19 cellular contexts compared by ENCODE assay signal in the genomic region with DNA sequence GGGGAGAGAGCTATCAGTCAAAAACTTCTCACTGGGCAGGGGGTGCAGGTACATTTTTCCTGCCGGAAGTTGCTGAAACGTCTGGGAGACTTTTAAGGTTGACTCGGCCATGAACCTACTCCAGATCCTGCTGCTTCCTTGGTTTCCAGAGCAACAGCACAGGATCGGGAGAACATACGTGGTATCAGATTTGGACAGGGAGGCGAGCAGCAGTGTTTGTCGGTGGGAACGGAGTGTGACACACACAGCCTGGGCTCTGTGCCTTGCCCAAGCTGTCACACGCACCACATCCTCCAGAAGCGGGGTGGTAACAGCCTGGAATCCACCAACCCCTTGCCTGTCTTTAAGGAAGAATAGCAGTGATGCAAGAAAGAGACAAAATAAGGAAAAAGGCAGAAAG.
DNase-seq lines count a peak whose midpoint lies in the region; ATAC-seq and TF ChIP-seq lines count a peak whose summit lies in the region.
"Had no signal": no experiment of that assay in that cellular context is flagged by ENCODE, and none has a peak within 500 bp of the region (broad histone marks: within the 10 kb centered on the region; RNA-seq: fewer than 3 reads in every experiment).

No MANE protein-coding gene starts in this region.

- peak; percentile 80 for ATAC-seq in left ventricle myocardium superior
- no peak for ATAC-seq in stimulated activated naive CD8-positive, alpha-beta T cell treated with anti-CD3 and anti-CD28 coated beads, Interleukin-15, amount 100 ng/mL, for 72 hours
- ATAC-seq: K562 had no signal

- H3K4me1 ChIP-seq in stomach: peaks cover 8 to 42% (median 20%) of the 10 kb centered on the region in 4 donors

- no peak overlapping the region for H3K4me3 ChIP-seq in stomach
- H3K4me3 ChIP-seq: HAP-1, K562 had no signal

- H3K27me3 Mint-ChIP-seq in stimulated activated naive CD8-positive, alpha-beta T cell treated with anti-CD3 and anti-CD28 coated beads, Interleukin-15, amount 100 ng/mL, for 72 hours: peaks cover 41% of the 10 kb centered on the region

- no peak for TF ChIP-seq CTCF in stomach (IDR thresholded peaks at IDR 0.05)

- no peaks in the 10 kb centered on the region for H3K9me3 Mint-ChIP-seq in stimulated activated naive CD8-positive, alpha-beta T cell treated with anti-CD3 and anti-CD28 coated beads, Interleukin-15, amount 100 ng/mL, for 72 hours
- H3K9me3 Mint-ChIP-seq: CD4-positive, alpha-beta T cell had no signal

- H3K4me1 Mint-ChIP-seq in stimulated activated naive CD8-positive, alpha-beta T cell treated with anti-CD3 and anti-CD28 coated beads, Interleukin-15, amount 100 ng/mL, for 72 hours: no peaks in the 10 kb centered on the region

- no peak for TF ChIP-seq POLR2A in stomach (IDR thresholded peaks at IDR 0.05)

- no peaks in the 10 kb centered on the region for H3K27me3 ChIP-seq in stomach

- H3K27ac Mint-ChIP-seq in stimulated activated naive CD8-positive, alpha-beta T cell treated with anti-CD3 and anti-CD28 coated beads, Interleukin-15, amount 100 ng/mL, for 72 hours: no peak overlapping the region
- H3K27ac Mint-ChIP-seq: CD4-positive, alpha-beta T cell had no signal

- no peak overlapping the region for H3K4me3 Mint-ChIP-seq in stimulated activated naive CD8-positive, alpha-beta T cell treated with anti-CD3 and anti-CD28 coated beads, Interleukin-15, amount 100 ng/mL, for 72 hours
- H3K4me3 Mint-ChIP-seq: CD4-positive, alpha-beta T cell had no signal

- WGBS in stomach, 5 donors: 41 to 81% (median 57%) methylated on average over 10 of the region's 10 CpGs

- H3K36me3 ChIP-seq in stomach: no peaks in the 10 kb centered on the region
- H3K36me3 ChIP-seq: HAP-1 had no signal

- peak overlapping the region in 1 of 5 donors; percentile 20 for H3K27ac ChIP-seq in stomach

- DNase-seq in AG08395 (ENCODE audit: low spot score) (peak; percentile 29), cerebellar cortex (ENCODE audit: low spot score) (peak; percentile 43), left ventricle myocardium superior (peak; percentile 47), stomach (peak; percentile 42), GF-D8 (lab: John Stamatoyannopoulos, UW) (no peak), HuH-7.5 (ENCODE audit: low spot score) (no peak), COLO668 (lab: John Stamatoyannopoulos, UW; ENCODE audit: unreplicated experiment) (no peak)
- no peak for DNase-seq in stimulated activated naive CD8-positive, alpha-beta T cell treated with anti-CD3 and anti-CD28 coated beads, Interleukin-15, amount 100 ng/mL, for 72 hours
- DNase-seq: AML-193; CD4-positive, alpha-beta T cell; DMS79; NCI-H146; NCI-H2081 treated with DMSO at 0.1 percent for 48 hours; NCI-H2227 treated with DMSO at 0.1 percent for 48 hours; NCI-H526; OCI-M1; RPMI8226 had no signal

- intact Hi-C loops in left ventricle myocardium superior (cut with micrococcal nuclease): no loop called here
- intact Hi-C loops in stomach (cut with DNase I; ENCODE audit: low total_unique reads): no loop called here

- H3K9me3 ChIP-seq in stomach: no peaks in the 10 kb centered on the region
- H3K9me3 ChIP-seq: HAP-1 had no signal

- TF ChIP-seq EP300 in stomach (IDR thresholded peaks at IDR 0.05): no peak

Comparison
In these comparisons a context has a peak if more than half of its experiments do, and no peak if none do; other contexts are left out.
1. DNase-seq: peak in AG08395 (single experiment), cerebellar cortex (single experiment), left ventricle myocardium superior (single experiment) and stomach (single experiment); none in stimulated activated naive CD8-positive, alpha-beta T cell treated with anti-CD3 and anti-CD28 coated beads, Interleukin-15, amount 100 ng/mL, for 72 hours (0 of 2), GF-D8 (single experiment), HuH-7.5 (single experiment) and COLO668 (single experiment).